ENCODE assay signal across 8 cellular contexts in genomic region chr14:93185333-93185688, GRCh38. TPM values are rescaled to one million over a fixed set of nuclear protein-coding genes. Genes with fewer than 3 reads are reported as not detected.
DNase-seq lines count a peak whose midpoint lies in the region; ATAC-seq, FAIRE-seq and TF ChIP-seq lines count a peak whose summit lies in the region.

No MANE protein-coding gene starts in this region.

- H3K9ac ChIP-seq in DND-41 (ENCODE audit: low read depth, low read length) (peak overlapping the region; percentile 99), K562 (ENCODE audit: insufficient read depth in 1 of 2, low read depth in 2 of 2, low read length in 2 of 2) (peak overlapping the region; percentile 72 to 90)

- no peaks in the 10 kb centered on the region for H3K9me3 ChIP-seq in DND-41 (ENCODE audit: insufficient read depth, low read length, severe bottlenecking)
- no peaks in the 10 kb centered on the region for H3K9me3 ChIP-seq in K562 (replicated peaks; ENCODE audit: control insufficient read depth, insufficient read depth, low read depth, low read length)
- peaks cover 0 to 2% of the 10 kb centered on the region in 2 donors for H3K9me3 ChIP-seq in lung (ENCODE audit: control insufficient read depth in 2 of 2, insufficient read depth in 1 of 2, low read length in 1 of 2)

- peaks cover 25% of the 10 kb centered on the region for H3K4me1 ChIP-seq in DND-41 (ENCODE audit: insufficient read depth, low read length)
- peaks cover 6 to 15% of the 10 kb centered on the region in 2 experiments; a peak in 3 of 5 replicates for H3K4me1 ChIP-seq in K562 (replicated peaks in 1 of 2; ENCODE audit: control insufficient read depth in 2 of 2, insufficient read depth in 2 of 2, low read length in 2 of 2)
- H3K4me1 ChIP-seq in lung (ENCODE audit: control insufficient read depth in 2 of 2, insufficient read depth in 2 of 2, low read length in 2 of 2): peaks cover 13 to 17% of the 10 kb centered on the region in 2 donors
- H3K4me1 ChIP-seq in urinary bladder (ENCODE audit: insufficient read depth): no peaks in the 10 kb centered on the region

- BruUV-seq in K562 (replicated peaks; lab: Mats Ljungman, UMichigan): no TSS peak

- ATAC-seq in DND-41 (ENCODE audit: insufficient read depth, low read depth): no peak
- ATAC-seq in HG03175 (IDR thresholded peaks at IDR 0.05; ENCODE audit: unreplicated experiment): peak; percentile 1
- no peak for ATAC-seq in K562
- ATAC-seq in lung (ENCODE audit: insufficient read depth, low FRiP score): no peak

- peak overlapping the region; percentile 83 for H2AFZ ChIP-seq in DND-41 (ENCODE audit: low read depth, low read length)
- H2AFZ ChIP-seq in K562 (ENCODE audit: low read depth, low read length): peak overlapping the region; percentile 76; the same call in 1 of the 2 replicates

- FAIRE-seq in K562 (lab: Jason Lieb, UNC): peak; percentile 11

- H3K27ac ChIP-seq in DND-41 (ENCODE audit: low read length): peak overlapping the region; percentile 80
- peak overlapping the region; percentile 85; the same call in 2 of the 3 replicates for H3K27ac ChIP-seq in K562 (ENCODE audit: extremely low read depth, low read depth, low read length)
- peak overlapping the region; percentile 94 to 100 for H3K27ac ChIP-seq in lung (ENCODE audit: low read depth in 1 of 2, low read length in 1 of 2)
- H3K27ac ChIP-seq in urinary bladder (ENCODE audit: low read depth): peak overlapping the region; percentile 88

- H3K4me3 ChIP-seq in DND-41 (ENCODE audit: low read depth in 1 of 2, low read length in 2 of 2) (peak overlapping the region; percentile 85 to 99), K562 (peak overlapping the region; percentile 88), lung (peak overlapping the region; percentile 82), urinary bladder (ENCODE audit: low read depth, low read length) (peak overlapping the region; percentile 78)

- intact Hi-C loops in K562 (cut with micrococcal nuclease): no loop called here

- no peaks in the 10 kb centered on the region for H3K27me3 ChIP-seq in DND-41 (ENCODE audit: insufficient read depth, low read length, poor library complexity)
- no peaks in the 10 kb centered on the region for H3K27me3 ChIP-seq in K562 (ENCODE audit: control insufficient read depth in 2 of 2, insufficient read depth in 2 of 2, low read length in 2 of 2)
- H3K27me3 ChIP-seq in lung (ENCODE audit: control insufficient read depth, insufficient read depth): no peaks in the 10 kb centered on the region

- peaks cover 32% of the 10 kb centered on the region for H4K20me1 ChIP-seq in DND-41 (ENCODE audit: insufficient read depth, low read length)
- no peaks in the 10 kb centered on the region for H4K20me1 ChIP-seq in K562 (replicated peaks; ENCODE audit: control insufficient read depth, insufficient read depth, low read length)

- TF ChIP-seq CTCF in DND-41 (IDR thresholded peaks at IDR 0.05; ENCODE audit: borderline replicate concordance, extremely low read depth, low read length, poor library complexity, severe bottlenecking) (no peak), K562 (IDR thresholded peaks at IDR 0.05 in 2 of 3, conservative IDR thresholded peaks at IDR 0.05 in 1 of 3; ENCODE audit: insufficient read depth in 2 of 3, low read depth in 1 of 3, low read length in 3 of 3) (no peak), lung (IDR thresholded peaks at IDR 0.05; ENCODE audit: control extremely low read depth, extremely low read depth) (no peak)

- TF ChIP-seq EP300 in K562 (IDR thresholded peaks at IDR 0.05; ENCODE audit: low read length): no peak

- DNase-seq in DND-41 (no peak), K562 (ENCODE audit: extremely low read depth in 1 of 4, low spot score in 3 of 4) (no peak), lung (ENCODE audit: low spot score) (no peak), RKO (ENCODE audit: low spot score) (no peak), NOMO-1 (lab: John Stamatoyannopoulos, UW; ENCODE audit: unreplicated experiment in 2 of 2) (no peak), dermis blood vessel endothelial cell (no peak)

- H3K4me2 ChIP-seq in DND-41 (ENCODE audit: insufficient read depth, low read length): peak overlapping the region; percentile 83
- H3K4me2 ChIP-seq in K562 (ENCODE audit: insufficient read depth, low read length): peak overlapping the region; percentile 90

- H3K36me3 ChIP-seq in DND-41 (ENCODE audit: insufficient read depth, low read length) (peaks cover 41% of the 10 kb centered on the region), K562 (ENCODE audit: control insufficient read depth, insufficient read depth, low read length) (peaks cover 22% of the 10 kb centered on the region; the same call in 1 of the 3 replicates), lung (ENCODE audit: control insufficient read depth in 2 of 2, insufficient read depth in 2 of 2, low read length in 2 of 2) (peaks cover 5 to 8% of the 10 kb centered on the region in 2 donors), urinary bladder (ENCODE audit: insufficient read depth) (no peaks in the 10 kb centered on the region)

- in situ Hi-C loops in K562 (cut with MboI): no loop called here

- POLR2A ChIA-PET in K562 (lab: Yijun Ruan, JAX): interaction anchor here (0.6 to 1.1 kb wide), 7 partner anchors 7 to 1200 kb away, joined by 3 to 4 read pairs (median 3); partner anchors contain the start of gene GOLGA5

- peaks cover 50% of the 10 kb centered on the region for H3K79me2 ChIP-seq in DND-41 (ENCODE audit: insufficient read depth, low read length)
- H3K79me2 ChIP-seq in K562 (ENCODE audit: control insufficient read depth, insufficient read depth, low read length): peaks cover 16% of the 10 kb centered on the region

- WGBS in K562 (ENCODE audit: insufficient coverage, low coverage, missing lambda C conversion rate): 4% methylated on average over 11 of the region's 11 CpGs
- 0 to 1% methylated on average over 11 of the region's 11 CpGs for WGBS in lung, 2 donors
- under 1% methylated on average over 11 of the region's 11 CpGs for WGBS in urinary bladder

- CTCF ChIA-PET in K562 (lab: Yijun Ruan, JAX; ENCODE audit: low intra/inter-chr PET ratio): interaction anchor here (0.6 kb wide), 1 partner anchor 73 kb away, joined by 3 read pairs; no protein-coding TSS in a partner anchor

- TF ChIP-seq RAD21 in K562 (CRISPR knock-in tag; conservative IDR thresholded peaks at IDR 0.05 in 1 of 2, IDR thresholded peaks at IDR 0.05 in 1 of 2): no peak

- no peak for TF ChIP-seq POLR2A in K562 (conservative IDR thresholded peaks at IDR 0.05)

- no peaks in the 10 kb centered on the region for H3K9me1 ChIP-seq in K562 (ENCODE audit: control insufficient read depth, insufficient read depth, low read length)

RNA-seq across cellular contexts. Expression of gene LYSET, which starts 0.2 kb away (rescaled TPM):
- total RNA-seq in K562 (2011; cell fraction: chromatin; rRNA removed; ENCODE audit: low replicate concordance): 7.4 and 8.7 TPM in 2 replicates
- total RNA-seq in K562 (2011; cell fraction: nucleolus; rRNA removed): 5.4 and 8.0 TPM in 2 replicates
- 12.7 and 15.6 TPM in 2 replicates for total RNA-seq in K562 (2011; cell fraction: nucleoplasm; rRNA removed)
- total RNA-seq in K562 (2014; rRNA removed) (7.6 and 9.4 TPM in 2 replicates), K562 (2014; rRNA removed; fragmentation: Illumina TruSeq; extraction: Trizol) (14.9 and 16.3 TPM in 2 replicates), K562 (2015; rRNA removed; fragmentation: Illumina TruSeq; extraction: Trizol) (18.3 and 19.2 TPM in 2 replicates), K562 (2021) (15.9 and 20.1 TPM in 2 replicates), lung (10 to 100 TPM in 1 of 2 donors, 1 to 10 TPM in 1; 7.6 to 26.8 TPM), urinary bladder (9.4 TPM), dermis blood vessel endothelial cell (8.7 and 18.2 TPM in 2 replicates)
- polyA plus RNA-seq in K562 (2011; rRNA removed) (15.6 and 23.6 TPM in 2 replicates), K562 (2014; fragmentation: Illumina TruSeq; extraction: Trizol) (15.6 and 15.8 TPM in 2 replicates), K562 (2014; fragmentation: Nextera tagmentation; extraction: Ambion mirVana) (10 to 100 TPM; 33.6 to 36.6 TPM), K562 (2014; rRNA removed) (7.9 and 11.5 TPM in 2 replicates), lung (10 to 100 TPM; 26.6 to 27.4 TPM), urinary bladder (20.3 TPM)
- 9.4 and 11.3 TPM in 2 replicates for polyA plus RNA-seq in K562 (2011; cell fraction: cytosol; rRNA removed)
- 13.6 and 14.2 TPM in 2 replicates for polyA plus RNA-seq in K562 (2011; cell fraction: nucleus; rRNA removed)
- 20.0 and 28.3 TPM in 2 replicates for polyA plus RNA-seq in K562 (2012)
- 7.2 and 8.0 TPM in 2 replicates for polyA minus RNA-seq in K562 (2011; rRNA and poly(A)+ RNA removed)
- 3.5 TPM in 1 of 2 replicates, not detected in the other for polyA minus RNA-seq in K562 (2011; cell fraction: cytosol; rRNA and poly(A)+ RNA removed)
- 3.0 and 6.1 TPM in 2 replicates for polyA minus RNA-seq in K562 (2011; cell fraction: nucleus; rRNA and poly(A)+ RNA removed)

RNA-seq across cellular contexts. Expression of gene MOAP1, which starts 0.6 kb away (rescaled TPM):
- 6.4 and 7.2 TPM in 2 replicates for total RNA-seq in K562 (2011; cell fraction: chromatin; rRNA removed; ENCODE audit: low replicate concordance)
- total RNA-seq in K562 (2011; cell fraction: nucleolus; rRNA removed): 6.2 and 8.7 TPM in 2 replicates
- total RNA-seq in K562 (2011; cell fraction: nucleoplasm; rRNA removed): 9.8 and 11.3 TPM in 2 replicates
- total RNA-seq in K562 (2014; rRNA removed) (5.8 and 7.2 TPM in 2 replicates), K562 (2014; rRNA removed; fragmentation: Illumina TruSeq; extraction: Trizol) (7.4 and 7.9 TPM in 2 replicates), K562 (2015; rRNA removed; fragmentation: Illumina TruSeq; extraction: Trizol) (5.2 and 6.0 TPM in 2 replicates), K562 (2021) (6.6 and 6.7 TPM in 2 replicates), lung (10 to 100 TPM; 33.2 to 48.6 TPM), urinary bladder (26.6 TPM), dermis blood vessel endothelial cell (30.0 and 30.6 TPM in 2 replicates)
- polyA plus RNA-seq in K562 (2011; rRNA removed) (10.4 and 14.4 TPM in 2 replicates), K562 (2014; fragmentation: Illumina TruSeq; extraction: Trizol) (5.5 and 5.8 TPM in 2 replicates), K562 (2014; fragmentation: Nextera tagmentation; extraction: Ambion mirVana) (1 to 10 TPM; 1.5 to 2.6 TPM), K562 (2014; rRNA removed) (8.2 and 9.4 TPM in 2 replicates), lung (10 to 100 TPM; 22.3 to 29.3 TPM), urinary bladder (46.3 TPM)
- 9.7 and 12.3 TPM in 2 replicates for polyA plus RNA-seq in K562 (2011; cell fraction: cytosol; rRNA removed)
- polyA plus RNA-seq in K562 (2011; cell fraction: nucleus; rRNA removed): 4.8 and 6.2 TPM in 2 replicates
- 6.7 and 11.8 TPM in 2 replicates for polyA plus RNA-seq in K562 (2012)
- polyA minus RNA-seq in K562 (2011; rRNA and poly(A)+ RNA removed): 5.2 and 6.5 TPM in 2 replicates
- 2.9 and 3.2 TPM in 2 replicates for polyA minus RNA-seq in K562 (2011; cell fraction: cytosol; rRNA and poly(A)+ RNA removed)
- polyA minus RNA-seq in K562 (2011; cell fraction: nucleus; rRNA and poly(A)+ RNA removed): 3.2 and 4.3 TPM in 2 replicates

RNA-seq across cellular contexts. Expression of gene GON7, which starts 21.6 kb away (rescaled TPM):
- total RNA-seq in K562 (2011; cell fraction: chromatin; rRNA removed; ENCODE audit: low replicate concordance): 3.2 and 7.6 TPM in 2 replicates
- total RNA-seq in K562 (2011; cell fraction: nucleolus; rRNA removed): 3.8 and 5.3 TPM in 2 replicates
- total RNA-seq in K562 (2011; cell fraction: nucleoplasm; rRNA removed): 3.8 and 6.9 TPM in 2 replicates
- total RNA-seq in K562 (2014; rRNA removed) (26.2 and 32.3 TPM in 2 replicates), K562 (2014; rRNA removed; fragmentation: Illumina TruSeq; extraction: Trizol) (21.1 TPM in 2 replicates), K562 (2015; rRNA removed; fragmentation: Illumina TruSeq; extraction: Trizol) (28.4 and 28.7 TPM in 2 replicates), K562 (2021) (13.7 and 14.9 TPM in 2 replicates), lung (10 to 100 TPM; 20.7 to 22.8 TPM), urinary bladder (16.2 TPM), dermis blood vessel endothelial cell (14.4 and 15.3 TPM in 2 replicates)
- polyA plus RNA-seq in K562 (2011; rRNA removed) (12.0 and 15.0 TPM in 2 replicates), K562 (2014; fragmentation: Illumina TruSeq; extraction: Trizol) (21.1 and 21.5 TPM in 2 replicates), K562 (2014; fragmentation: Nextera tagmentation; extraction: Ambion mirVana) (10 to 100 TPM; 23.9 to 26.9 TPM), K562 (2014; rRNA removed) (31.4 and 34.0 TPM in 2 replicates), lung (10 to 100 TPM; 20.7 to 24.3 TPM), urinary bladder (13.0 TPM)
- polyA plus RNA-seq in K562 (2011; cell fraction: cytosol; rRNA removed): 2.3 and 5.3 TPM in 2 replicates
- polyA plus RNA-seq in K562 (2011; cell fraction: nucleus; rRNA removed): 4.5 and 5.7 TPM in 2 replicates
- polyA plus RNA-seq in K562 (2012): 20.3 and 23.1 TPM in 2 replicates
- polyA minus RNA-seq in K562 (2011; rRNA and poly(A)+ RNA removed): 5.7 and 6.2 TPM in 2 replicates
- polyA minus RNA-seq in K562 (2011; cell fraction: cytosol; rRNA and poly(A)+ RNA removed): 3.1 and 5.0 TPM in 2 replicates
- 2.6 and 4.8 TPM in 2 replicates for polyA minus RNA-seq in K562 (2011; cell fraction: nucleus; rRNA and poly(A)+ RNA removed)

RNA-seq across cellular contexts. Expression of gene UBR7, which starts 21.7 kb away (rescaled TPM):
- 14.0 and 20.3 TPM in 2 replicates for total RNA-seq in K562 (2011; cell fraction: chromatin; rRNA removed; ENCODE audit: low replicate concordance)
- 16.7 and 17.9 TPM in 2 replicates for total RNA-seq in K562 (2011; cell fraction: nucleolus; rRNA removed)
- 15.0 and 17.8 TPM in 2 replicates for total RNA-seq in K562 (2011; cell fraction: nucleoplasm; rRNA removed)
- total RNA-seq in K562 (2014; rRNA removed): 62.6 and 63.0 TPM in 2 replicates
- 33.6 and 35.6 TPM in 2 replicates for total RNA-seq in K562 (2014; rRNA removed; fragmentation: Illumina TruSeq; extraction: Trizol)
- 33.1 and 34.4 TPM in 2 replicates for total RNA-seq in K562 (2015; rRNA removed; fragmentation: Illumina TruSeq; extraction: Trizol)
- total RNA-seq in K562 (2021): 31.6 and 34.5 TPM in 2 replicates
- 33.1 and 46.7 TPM in 2 replicates for polyA plus RNA-seq in K562 (2011; rRNA removed)
- polyA plus RNA-seq in K562 (2011; cell fraction: cytosol; rRNA removed): 17.3 and 29.0 TPM in 2 replicates
- 21.2 and 22.8 TPM in 2 replicates for polyA plus RNA-seq in K562 (2011; cell fraction: nucleus; rRNA removed)
- polyA plus RNA-seq in K562 (2012): 30.2 and 33.3 TPM in 2 replicates
- 39.0 and 43.8 TPM in 2 replicates for polyA plus RNA-seq in K562 (2014; fragmentation: Illumina TruSeq; extraction: Trizol)
- polyA plus RNA-seq in K562 (2014; fragmentation: Nextera tagmentation; extraction: Ambion mirVana): 10 to 100 TPM; 12.5 to 20.0 TPM
- polyA plus RNA-seq in K562 (2014; rRNA removed): 31.6 and 33.0 TPM in 2 replicates
- polyA minus RNA-seq in K562 (2011; rRNA and poly(A)+ RNA removed): 39.2 and 54.6 TPM in 2 replicates
- 20.7 and 24.6 TPM in 2 replicates for polyA minus RNA-seq in K562 (2011; cell fraction: cytosol; rRNA and poly(A)+ RNA removed)
- polyA minus RNA-seq in K562 (2011; cell fraction: nucleus; rRNA and poly(A)+ RNA removed): 15.2 and 18.2 TPM in 2 replicates
- total RNA-seq in lung: 10 to 100 TPM; 16.6 to 26.0 TPM
- 10 to 100 TPM; 11.3 to 12.0 TPM for polyA plus RNA-seq in lung
- total RNA-seq in urinary bladder: 28.2 TPM
- polyA plus RNA-seq in urinary bladder: 19.5 TPM
- total RNA-seq in dermis blood vessel endothelial cell: 35.6 and 43.9 TPM in 2 replicates
